Comparison of ENCODE assay signal across 27 cellular contexts in the genomic region with DNA sequence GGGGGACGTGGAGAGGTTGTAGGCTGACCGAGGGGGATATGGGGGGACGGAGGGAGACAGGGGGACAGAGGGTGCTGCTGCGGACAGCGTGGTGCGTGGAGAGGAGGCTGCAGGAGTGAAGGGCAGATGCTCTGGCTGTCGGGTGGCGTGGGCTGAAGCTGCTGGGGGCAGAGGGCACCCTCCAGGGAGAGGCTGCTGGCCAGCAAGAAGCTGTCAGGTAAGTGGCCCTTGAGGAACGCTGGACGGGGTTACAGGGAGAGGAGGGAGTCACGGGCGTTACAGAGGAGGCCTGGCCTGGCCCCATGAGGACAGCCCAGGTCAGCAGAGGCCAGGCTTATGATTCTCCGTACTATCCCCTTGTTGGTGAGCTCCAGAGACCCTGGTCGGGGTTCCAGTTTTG. TPM values are rescaled to one million over a fixed set of nuclear protein-coding genes. Genes with fewer than 3 reads are reported as not detected.
"Had no signal": no experiment of that assay in that cellular context is flagged by ENCODE, and none has a peak within 500 bp of the region (broad histone marks: within the 10 kb centered on the region; RNA-seq: fewer than 3 reads in every experiment).

No MANE protein-coding gene starts in this region.

- H3K9me3 ChIP-seq: MG63, SK-N-SH had no signal

- H3K9ac ChIP-seq: SK-N-SH had no signal

- DNase-seq: Karpas-422, KG1, MG63, NCI-H1092, NCI-H1105 treated with DMSO at 0.1 percent for 48 hours, NCI-H1417 treated with DMSO at 0.1 percent for 48 hours, NCI-H146, NCI-H1694 treated with DMSO at 0.1 percent for 48 hours, NCI-H1930, NCI-H2081, NCI-H2107, NCI-H2227 treated with DMSO at 0.1 percent for 48 hours, NCI-H524, NCI-H526 treated with DMSO at 0.1 percent for 48 hours, NCI-H748 treated with DMSO at 0.1 percent for 48 hours, OCI-M1, PC-9, RPMI8226, SHP77, SW 1271, T-helper 1 cell had no signal

- H3K36me3 ChIP-seq: MG63 had no signal

- FAIRE-seq: HTR-8/SVneo, RCC 7860 had no signal

- H3K27ac ChIP-seq: HL-60, PC-9 had no signal

- H3K27me3 ChIP-seq: MG63 had no signal

- H2AFZ ChIP-seq: PC-9 had no signal

- H3K4me3 ChIP-seq: MG63, PC-9 had no signal

- H3K4me2 ChIP-seq: PC-9, SK-N-SH had no signal

RNA-seq across cellular contexts. Expression of gene GCK, which starts 38.7 kb away (rescaled TPM):
- total RNA-seq: NCI-H460, PC-9, SK-MEL-5 had no signal
